Comparison of ENCODE assay signal across 8 cellular contexts in the genomic region with DNA sequence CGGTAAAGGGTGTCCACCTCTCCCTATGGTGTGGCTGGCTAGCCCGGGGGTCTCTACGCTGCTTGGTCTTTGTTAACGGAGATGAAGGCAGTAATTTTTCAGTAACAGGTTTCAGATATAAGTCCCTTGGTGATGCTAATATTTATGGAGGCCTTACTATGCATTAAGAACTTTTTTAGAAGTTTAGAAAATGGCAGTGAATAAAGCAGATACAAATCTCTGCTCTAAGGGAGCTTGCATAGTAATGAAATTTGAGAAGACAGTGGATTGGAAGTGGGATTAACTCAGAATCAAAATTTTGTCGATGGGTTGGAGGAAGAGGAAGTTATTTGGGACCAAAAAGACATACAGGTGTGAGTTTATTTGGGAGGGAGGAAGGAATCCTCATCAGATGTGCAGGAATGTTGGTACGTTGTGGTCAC. TPM values are rescaled to one million over a fixed set of nuclear protein-coding genes. Genes with fewer than 3 reads are reported as not detected.
DNase-seq lines count a peak whose midpoint lies in the region; ATAC-seq, FAIRE-seq and TF ChIP-seq lines count a peak whose summit lies in the region.

No MANE protein-coding gene starts in this region.

- WGBS in HepG2 (ENCODE audit: low lambda C conversion rate), result 0% methylated on average over 6 of the region's 6 CpGs
- WGBS in transverse colon (ENCODE audit: low coverage in 1 of 2), 2 donors, result 0 to 1% methylated on average over 2 to 6 of the region's 6 CpGs

- no peaks in the 10 kb centered on the region; a peak in 1 of 5 replicates for H3K27me3 ChIP-seq in HepG2 (ENCODE audit: control insufficient read depth in 1 of 2, insufficient read depth in 2 of 2, low read length in 2 of 2)
- no peaks in the 10 kb centered on the region for H3K27me3 ChIP-seq in transverse colon

- TF ChIP-seq RAD21 in HepG2 (CRISPR knock-in tag; IDR thresholded peaks at IDR 0.05), result no peak

- H2AFZ ChIP-seq in HepG2 (ENCODE audit: low read length), result peak overlapping the region; percentile 61

- TF ChIP-seq CTCF in HepG2 (CRISPR knock-in tag; IDR thresholded peaks at IDR 0.05) (no peak), transverse colon (IDR thresholded peaks at IDR 0.05) (no peak)

- H3K4me3 ChIP-seq in HepG2 (replicated peaks in 1 of 3; ENCODE audit: insufficient read depth in 1 of 3, low read depth in 2 of 3, low read length in 3 of 3) (peak overlapping the region; percentile 84 to 93 (median 85)), transverse colon (peak overlapping the region; percentile 53 to 96 (median 84))

- peaks cover 14 to 33% of the 10 kb centered on the region in 2 donors for H3K36me3 Mint-ChIP-seq in activated T-cell treated with anti-CD3 and anti-CD28 coated beads, Interleukin-2, amount 50 U/mL, for 72 hours (ENCODE audit: insufficient read depth in 2 of 2)
- peaks cover 35% of the 10 kb centered on the region for H3K36me3 Mint-ChIP-seq in activated naive CD8-positive, alpha-beta T cell treated with anti-CD3 and anti-CD28 coated beads for 36 hours

- H3K9ac ChIP-seq in HepG2 (ENCODE audit: insufficient read depth, low read depth, low read length), result peak overlapping the region; percentile 82

- no peaks in the 10 kb centered on the region for H3K27me3 Mint-ChIP-seq in activated T-cell treated with anti-CD3 and anti-CD28 coated beads, Interleukin-2, amount 50 U/mL, for 72 hours (ENCODE audit: low read depth)
- H3K27me3 Mint-ChIP-seq in activated naive CD8-positive, alpha-beta T cell treated with anti-CD3 and anti-CD28 coated beads for 36 hours, result no peaks in the 10 kb centered on the region

- TF ChIP-seq EP300 in HepG2 (IDR thresholded peaks at IDR 0.05; ENCODE audit: low read depth in 2 of 2, low read length in 2 of 2) (no peak), HepG2 (CRISPR knock-in tag; IDR thresholded peaks at IDR 0.05; ENCODE audit: borderline replicate concordance) (no peak), transverse colon (IDR thresholded peaks at IDR 0.05; ENCODE audit: low read depth) (no peak)

- H3K9me3 Mint-ChIP-seq in activated T-cell treated with anti-CD3 and anti-CD28 coated beads, Interleukin-2, amount 50 U/mL, for 72 hours, result no peaks in the 10 kb centered on the region
- no peaks in the 10 kb centered on the region for H3K9me3 Mint-ChIP-seq in activated naive CD8-positive, alpha-beta T cell treated with anti-CD3 and anti-CD28 coated beads for 36 hours

- no peak for ATAC-seq in activated T-cell treated with anti-CD3 and anti-CD28 coated beads, Interleukin-2, amount 50 U/mL, for 72 hours (replicated peaks in 1 of 2)
- ATAC-seq in HepG2 (peak; percentile 82), GM18502 (IDR thresholded peaks at IDR 0.05; ENCODE audit: poor library complexity, unreplicated experiment) (no peak)

- CTCF ChIA-PET in HepG2 (lab: Yijun Ruan, JAX; ENCODE audit: low intra/inter-chr PET ratio, low total read pairs), result interaction anchor here (2.5 kb wide), 1 partner anchor 84 kb away, joined by 16 read pairs; no protein-coding TSS in a partner anchor

- H4K20me1 ChIP-seq in HepG2 (ENCODE audit: insufficient read depth, low read length), result no peaks in the 10 kb centered on the region

- FAIRE-seq in HepG2 (lab: Jason Lieb, UNC), result no peak

- DNase-seq in activated T-cell treated with anti-CD3 and anti-CD28 coated beads, Interleukin-2, amount 50 U/mL, for 72 hours, result no peak
- no peak for DNase-seq in activated T-cell treated with anti-CD3 and anti-CD28 coated beads, Interleukin-2, amount 50 U/mL, for 48 hours
- no peak for DNase-seq in activated naive CD8-positive, alpha-beta T cell treated with anti-CD3 and anti-CD28 coated beads for 36 hours
- DNase-seq in HepG2 (ENCODE audit: low spot score) (no peak), transverse colon (no peak), GM19238 (ENCODE audit: insufficient read length, low spot score) (no peak), EL (no peak)

- peaks cover 10 to 31% of the 10 kb centered on the region in 2 experiments for H3K36me3 ChIP-seq in HepG2 (replicated peaks in 1 of 2; ENCODE audit: control insufficient read depth in 1 of 2, insufficient read depth in 2 of 2, low read length in 2 of 2)
- H3K36me3 ChIP-seq in transverse colon, result peaks cover 0 to 36% (median 11%) of the 10 kb centered on the region in 4 donors

- intact Hi-C loops in HepG2 (cut with micrococcal nuclease; ENCODE audit: unreplicated experiment), result loop anchor here (1.0 to 2.0 kb wide), 3 partner anchors 42 to 187 kb away; partner anchors contain the start of gene AGK
- intact Hi-C loops in transverse colon (cut with DNase I; ENCODE audit: low total_unique reads), result no loop called here

- H3K27ac Mint-ChIP-seq in activated T-cell treated with anti-CD3 and anti-CD28 coated beads, Interleukin-2, amount 50 U/mL, for 72 hours, result peak overlapping the region; percentile 99
- peak overlapping the region; percentile 98 for H3K27ac Mint-ChIP-seq in activated naive CD8-positive, alpha-beta T cell treated with anti-CD3 and anti-CD28 coated beads for 36 hours

- H3K9me3 ChIP-seq in HepG2 (ENCODE audit: low read length), result no peaks in the 10 kb centered on the region
- H3K9me3 ChIP-seq in transverse colon, result no peaks in the 10 kb centered on the region

- H3K27ac ChIP-seq in HepG2 (ENCODE audit: extremely low read length, insufficient read depth, low read length) (peak overlapping the region; percentile 81), transverse colon (peak overlapping the region; percentile 90 to 91 (median 90))

- H3K4me1 Mint-ChIP-seq in activated T-cell treated with anti-CD3 and anti-CD28 coated beads, Interleukin-2, amount 50 U/mL, for 72 hours (ENCODE audit: low read depth), result peaks cover 43% of the 10 kb centered on the region
- H3K4me1 Mint-ChIP-seq in activated naive CD8-positive, alpha-beta T cell treated with anti-CD3 and anti-CD28 coated beads for 36 hours, result peaks cover 29% of the 10 kb centered on the region

- in situ Hi-C loops in HepG2 (cut with HindIII; ENCODE audit: extremely low pct_ligation_motif_present, low pct_unique_long_range_greater_than_20kb), result loop anchor here (10.0 kb wide), 1 partner anchor 84 kb away; no protein-coding TSS in a partner anchor
- in situ Hi-C loops in transverse colon (cut with MboI; ENCODE audit: low pct_ligation_motif_present in 1 of 4, low pct_unique_long_range_greater_than_20kb in 1 of 4, low sequenced_read_pairs in 3 of 4), result no loop called here

- H3K4me3 Mint-ChIP-seq in activated T-cell treated with anti-CD3 and anti-CD28 coated beads, Interleukin-2, amount 50 U/mL, for 72 hours, result peak overlapping the region; percentile 94 to 98
- H3K4me3 Mint-ChIP-seq in activated naive CD8-positive, alpha-beta T cell treated with anti-CD3 and anti-CD28 coated beads for 36 hours, result peak overlapping the region; percentile 98

- peaks cover 32% of the 10 kb centered on the region for H3K79me2 ChIP-seq in HepG2 (ENCODE audit: insufficient read depth, low read length)

- POLR2A ChIA-PET in HepG2 (lab: Yijun Ruan, JAX), result interaction anchor here (0.8 to 2.1 kb wide), 6 partner anchors 23 to 724 kb away, joined by 3 to 18 read pairs (median 6); partner anchors contain the start of genes AGK, DENND11 and MRPS33

- H3K4me2 ChIP-seq in HepG2 (ENCODE audit: low read depth, low read length), result peak overlapping the region; percentile 85

- TF ChIP-seq POLR2A in HepG2 (IDR thresholded peaks at IDR 0.05; ENCODE audit: insufficient read depth in 1 of 2, low read depth in 2 of 2, low read length in 2 of 2), result no peak
- TF ChIP-seq POLR2A in transverse colon (IDR thresholded peaks at IDR 0.05), result no peak

- BruUV-seq in HepG2 (replicated peaks; lab: Mats Ljungman, UMichigan), result TSS peak; percentile 80

- peaks cover 29% of the 10 kb centered on the region for H3K4me1 ChIP-seq in HepG2 (ENCODE audit: insufficient read depth, low read length)
- peaks cover 11 to 28% (median 18%) of the 10 kb centered on the region in 4 donors for H3K4me1 ChIP-seq in transverse colon

RNA-seq across cellular contexts. Expression of gene SSBP1, which starts 0.4 kb away (rescaled TPM):
- 100 to 1,000 TPM; 126 to 131 TPM for total RNA-seq in activated T-cell treated with anti-CD3 and anti-CD28 coated beads, Interleukin-2, amount 50 U/mL, for 72 hours
- 100 to 1,000 TPM; 309 to 318 TPM for total RNA-seq in activated naive CD8-positive, alpha-beta T cell treated with anti-CD3 and anti-CD28 coated beads for 36 hours
- total RNA-seq in HepG2 (2016; rRNA removed; fragmentation: Illumina TruSeq; extraction: Trizol) (254 and 363 TPM in 2 replicates), transverse colon (10 to 100 TPM; 12.9 to 83.8 (median 50.7) TPM)
- 86.1 and 88.6 TPM in 2 replicates for total RNA-seq in HepG2 (2016; cell fraction: cytosol; rRNA removed; fragmentation: Illumina TruSeq; extraction: Trizol; ENCODE audit: low read depth)
- 267 and 364 TPM in 2 replicates for total RNA-seq in HepG2 (2016; cell fraction: insoluble cytoplasmic fraction; rRNA removed; fragmentation: Illumina TruSeq; extraction: Trizol)
- 74.3 and 78.8 TPM in 2 replicates for total RNA-seq in HepG2 (2016; cell fraction: membrane; rRNA removed; fragmentation: Illumina TruSeq; extraction: Trizol)
- total RNA-seq in HepG2 (2016; cell fraction: nucleus; rRNA removed; fragmentation: Illumina TruSeq; extraction: Trizol), result 124 TPM in 2 replicates
- polyA plus RNA-seq in HepG2 (2011; rRNA removed), result 52.9 and 64.4 TPM in 2 replicates
- 35.9 and 51.3 TPM in 2 replicates for polyA plus RNA-seq in HepG2 (2011; cell fraction: cytosol; rRNA removed)
- 24.0 and 27.9 TPM in 2 replicates for polyA plus RNA-seq in HepG2 (2011; cell fraction: nucleus; rRNA removed)
- 106 and 158 TPM in 2 replicates for polyA plus RNA-seq in HepG2 (2012)
- polyA plus RNA-seq in HepG2 (2016; cell fraction: cytosol; fragmentation: Illumina TruSeq; extraction: Trizol; ENCODE audit: low read depth), result 90.2 and 95.1 TPM in 2 replicates
- 372 and 403 TPM in 2 replicates for polyA plus RNA-seq in HepG2 (2016; cell fraction: insoluble cytoplasmic fraction; fragmentation: Illumina TruSeq; extraction: Trizol; ENCODE audit: low read depth)
- 62.4 and 68.6 TPM in 2 replicates for polyA plus RNA-seq in HepG2 (2016; cell fraction: membrane; fragmentation: Illumina TruSeq; extraction: Trizol; ENCODE audit: low read depth)
- polyA plus RNA-seq in HepG2 (2016; cell fraction: nucleus; fragmentation: Illumina TruSeq; extraction: Trizol; ENCODE audit: insufficient read depth, low read depth), result 142 and 144 TPM in 2 replicates
- 22.8 and 40.3 TPM in 2 replicates for polyA minus RNA-seq in HepG2 (2011; rRNA and poly(A)+ RNA removed; ENCODE audit: low replicate concordance)
- 20.9 and 24.2 TPM in 2 replicates for polyA minus RNA-seq in HepG2 (2011; cell fraction: cytosol; rRNA and poly(A)+ RNA removed)
- polyA minus RNA-seq in HepG2 (2011; cell fraction: nucleus; rRNA and poly(A)+ RNA removed), result 119 and 126 TPM in 2 replicates

RNA-seq across cellular contexts. Expression of gene TAS2R3, which starts 25.3 kb away (rescaled TPM):
- total RNA-seq in activated T-cell treated with anti-CD3 and anti-CD28 coated beads, Interleukin-2, amount 50 U/mL, for 72 hours, result 1 to 10 TPM; 1.8 TPM
- under 1 TPM; 0.32 to 0.60 TPM for total RNA-seq in activated naive CD8-positive, alpha-beta T cell treated with anti-CD3 and anti-CD28 coated beads for 36 hours
- 0.55 and 1.1 TPM in 2 replicates for total RNA-seq in HepG2 (2016; rRNA removed; fragmentation: Illumina TruSeq; extraction: Trizol)
- total RNA-seq in HepG2 (2016; cell fraction: cytosol; rRNA removed; fragmentation: Illumina TruSeq; extraction: Trizol; ENCODE audit: low read depth), result not detected in 2 replicates
- 1.2 TPM in 1 of 2 replicates, not detected in the other for total RNA-seq in HepG2 (2016; cell fraction: insoluble cytoplasmic fraction; rRNA removed; fragmentation: Illumina TruSeq; extraction: Trizol)
- not detected in 2 replicates for total RNA-seq in HepG2 (2016; cell fraction: membrane; rRNA removed; fragmentation: Illumina TruSeq; extraction: Trizol)
- 6.7 TPM in 2 replicates for total RNA-seq in HepG2 (2016; cell fraction: nucleus; rRNA removed; fragmentation: Illumina TruSeq; extraction: Trizol)
- polyA plus RNA-seq in HepG2 (2011; rRNA removed), result 0.72 and 0.74 TPM in 2 replicates
- not detected in 2 replicates for polyA plus RNA-seq in HepG2 (2011; cell fraction: cytosol; rRNA removed)
- polyA plus RNA-seq in HepG2 (2011; cell fraction: nucleus; rRNA removed), result 3.0 and 3.9 TPM in 2 replicates
- polyA plus RNA-seq in HepG2 (2012), result 0.24 TPM in 1 of 2 replicates, not detected in the other
- not detected in 2 replicates for polyA plus RNA-seq in HepG2 (2016; cell fraction: cytosol; fragmentation: Illumina TruSeq; extraction: Trizol; ENCODE audit: low read depth)
- not detected in 2 replicates for polyA plus RNA-seq in HepG2 (2016; cell fraction: insoluble cytoplasmic fraction; fragmentation: Illumina TruSeq; extraction: Trizol; ENCODE audit: low read depth)
- not detected in 2 replicates for polyA plus RNA-seq in HepG2 (2016; cell fraction: membrane; fragmentation: Illumina TruSeq; extraction: Trizol; ENCODE audit: low read depth)
- 1.0 TPM in 1 of 2 replicates, not detected in the other for polyA plus RNA-seq in HepG2 (2016; cell fraction: nucleus; fragmentation: Illumina TruSeq; extraction: Trizol; ENCODE audit: insufficient read depth, low read depth)
- polyA minus RNA-seq in HepG2 (2011; rRNA and poly(A)+ RNA removed; ENCODE audit: low replicate concordance), result 4.3 and 5.1 TPM in 2 replicates
- polyA minus RNA-seq in HepG2 (2011; cell fraction: cytosol; rRNA and poly(A)+ RNA removed), result not detected in 2 replicates
- polyA minus RNA-seq in HepG2 (2011; cell fraction: nucleus; rRNA and poly(A)+ RNA removed), result 41.8 and 44.5 TPM in 2 replicates
- total RNA-seq in transverse colon, result 1 to 10 TPM in 3 of 4 donors, not detected in 1; 2.3 to 7.5 (median 2.6) TPM

RNA-seq across cellular contexts. Expression of gene WEE2, which starts 30.4 kb away (rescaled TPM):
- total RNA-seq in activated T-cell treated with anti-CD3 and anti-CD28 coated beads, Interleukin-2, amount 50 U/mL, for 72 hours, result not detected
- not detected for total RNA-seq in activated naive CD8-positive, alpha-beta T cell treated with anti-CD3 and anti-CD28 coated beads for 36 hours
- total RNA-seq in HepG2 (2016; rRNA removed; fragmentation: Illumina TruSeq; extraction: Trizol), result not detected in 2 replicates
- not detected in 2 replicates for total RNA-seq in HepG2 (2016; cell fraction: cytosol; rRNA removed; fragmentation: Illumina TruSeq; extraction: Trizol; ENCODE audit: low read depth)
- not detected in 2 replicates for total RNA-seq in HepG2 (2016; cell fraction: insoluble cytoplasmic fraction; rRNA removed; fragmentation: Illumina TruSeq; extraction: Trizol)
- not detected in 2 replicates for total RNA-seq in HepG2 (2016; cell fraction: membrane; rRNA removed; fragmentation: Illumina TruSeq; extraction: Trizol)
- not detected in 2 replicates for total RNA-seq in HepG2 (2016; cell fraction: nucleus; rRNA removed; fragmentation: Illumina TruSeq; extraction: Trizol)
- polyA plus RNA-seq in HepG2 (2011; rRNA removed), result not detected in 2 replicates
- not detected in 2 replicates for polyA plus RNA-seq in HepG2 (2011; cell fraction: cytosol; rRNA removed)
- polyA plus RNA-seq in HepG2 (2011; cell fraction: nucleus; rRNA removed), result 0.09 TPM in 1 of 2 replicates, not detected in the other
- polyA plus RNA-seq in HepG2 (2012), result 0.04 TPM in 1 of 2 replicates, not detected in the other
- polyA plus RNA-seq in HepG2 (2016; cell fraction: cytosol; fragmentation: Illumina TruSeq; extraction: Trizol; ENCODE audit: low read depth), result not detected in 2 replicates
- not detected in 2 replicates for polyA plus RNA-seq in HepG2 (2016; cell fraction: insoluble cytoplasmic fraction; fragmentation: Illumina TruSeq; extraction: Trizol; ENCODE audit: low read depth)
- polyA plus RNA-seq in HepG2 (2016; cell fraction: membrane; fragmentation: Illumina TruSeq; extraction: Trizol; ENCODE audit: low read depth), result not detected in 2 replicates
- polyA plus RNA-seq in HepG2 (2016; cell fraction: nucleus; fragmentation: Illumina TruSeq; extraction: Trizol; ENCODE audit: insufficient read depth, low read depth), result not detected in 2 replicates
- not detected in 2 replicates for polyA minus RNA-seq in HepG2 (2011; rRNA and poly(A)+ RNA removed; ENCODE audit: low replicate concordance)
- not detected in 2 replicates for polyA minus RNA-seq in HepG2 (2011; cell fraction: cytosol; rRNA and poly(A)+ RNA removed)
- polyA minus RNA-seq in HepG2 (2011; cell fraction: nucleus; rRNA and poly(A)+ RNA removed), result 0.26 TPM in 1 of 2 replicates, not detected in the other
- total RNA-seq in transverse colon, result not detected

RNA-seq across cellular contexts. Expression of gene DENND11, which starts 36.6 kb away (rescaled TPM):
- total RNA-seq in activated T-cell treated with anti-CD3 and anti-CD28 coated beads, Interleukin-2, amount 50 U/mL, for 72 hours, result 10 to 100 TPM; 43.2 to 48.7 TPM
- 10 to 100 TPM; 29.9 to 32.9 TPM for total RNA-seq in activated naive CD8-positive, alpha-beta T cell treated with anti-CD3 and anti-CD28 coated beads for 36 hours
- total RNA-seq in HepG2 (2016; rRNA removed; fragmentation: Illumina TruSeq; extraction: Trizol) (10.5 and 12.5 TPM in 2 replicates), transverse colon (10 to 100 TPM; 13.1 to 43.8 (median 30.7) TPM)
- 0.91 and 1.1 TPM in 2 replicates for total RNA-seq in HepG2 (2016; cell fraction: cytosol; rRNA removed; fragmentation: Illumina TruSeq; extraction: Trizol; ENCODE audit: low read depth)
- total RNA-seq in HepG2 (2016; cell fraction: insoluble cytoplasmic fraction; rRNA removed; fragmentation: Illumina TruSeq; extraction: Trizol), result 11.0 and 11.5 TPM in 2 replicates
- 3.4 and 4.2 TPM in 2 replicates for total RNA-seq in HepG2 (2016; cell fraction: membrane; rRNA removed; fragmentation: Illumina TruSeq; extraction: Trizol)
- 14.7 and 16.1 TPM in 2 replicates for total RNA-seq in HepG2 (2016; cell fraction: nucleus; rRNA removed; fragmentation: Illumina TruSeq; extraction: Trizol)
- 7.1 and 8.6 TPM in 2 replicates for polyA plus RNA-seq in HepG2 (2011; rRNA removed)
- 3.2 and 3.4 TPM in 2 replicates for polyA plus RNA-seq in HepG2 (2011; cell fraction: cytosol; rRNA removed)
- 21.3 and 27.5 TPM in 2 replicates for polyA plus RNA-seq in HepG2 (2011; cell fraction: nucleus; rRNA removed)
- 7.6 and 8.6 TPM in 2 replicates for polyA plus RNA-seq in HepG2 (2012)
- polyA plus RNA-seq in HepG2 (2016; cell fraction: cytosol; fragmentation: Illumina TruSeq; extraction: Trizol; ENCODE audit: low read depth), result 0.69 and 0.88 TPM in 2 replicates
- polyA plus RNA-seq in HepG2 (2016; cell fraction: insoluble cytoplasmic fraction; fragmentation: Illumina TruSeq; extraction: Trizol; ENCODE audit: low read depth), result 7.0 and 7.3 TPM in 2 replicates
- 1.3 and 1.4 TPM in 2 replicates for polyA plus RNA-seq in HepG2 (2016; cell fraction: membrane; fragmentation: Illumina TruSeq; extraction: Trizol; ENCODE audit: low read depth)
- 15.7 and 16.4 TPM in 2 replicates for polyA plus RNA-seq in HepG2 (2016; cell fraction: nucleus; fragmentation: Illumina TruSeq; extraction: Trizol; ENCODE audit: insufficient read depth, low read depth)
- polyA minus RNA-seq in HepG2 (2011; rRNA and poly(A)+ RNA removed; ENCODE audit: low replicate concordance), result 11.8 and 13.6 TPM in 2 replicates
- polyA minus RNA-seq in HepG2 (2011; cell fraction: cytosol; rRNA and poly(A)+ RNA removed), result 3.6 and 5.0 TPM in 2 replicates
- 22.7 and 28.0 TPM in 2 replicates for polyA minus RNA-seq in HepG2 (2011; cell fraction: nucleus; rRNA and poly(A)+ RNA removed)

RNA-seq across cellular contexts. Expression of gene TAS2R4, which starts 37.9 kb away (rescaled TPM):
- 1 to 10 TPM; 1.1 to 1.4 TPM for total RNA-seq in activated T-cell treated with anti-CD3 and anti-CD28 coated beads, Interleukin-2, amount 50 U/mL, for 72 hours
- total RNA-seq in activated naive CD8-positive, alpha-beta T cell treated with anti-CD3 and anti-CD28 coated beads for 36 hours, result under 1 TPM; 0.27 to 0.28 TPM
- total RNA-seq in HepG2 (2016; rRNA removed; fragmentation: Illumina TruSeq; extraction: Trizol) (0.28 and 0.80 TPM in 2 replicates), transverse colon (1 to 10 TPM; 1.2 to 3.5 (median 2.5) TPM)
- total RNA-seq in HepG2 (2016; cell fraction: cytosol; rRNA removed; fragmentation: Illumina TruSeq; extraction: Trizol; ENCODE audit: low read depth), result not detected in 2 replicates
- 0.48 and 0.76 TPM in 2 replicates for total RNA-seq in HepG2 (2016; cell fraction: insoluble cytoplasmic fraction; rRNA removed; fragmentation: Illumina TruSeq; extraction: Trizol)
- total RNA-seq in HepG2 (2016; cell fraction: membrane; rRNA removed; fragmentation: Illumina TruSeq; extraction: Trizol), result not detected in 2 replicates
- total RNA-seq in HepG2 (2016; cell fraction: nucleus; rRNA removed; fragmentation: Illumina TruSeq; extraction: Trizol), result 4.3 and 4.6 TPM in 2 replicates
- 0.69 and 0.71 TPM in 2 replicates for polyA plus RNA-seq in HepG2 (2011; rRNA removed)
- 0.07 TPM in 1 of 2 replicates, not detected in the other for polyA plus RNA-seq in HepG2 (2011; cell fraction: cytosol; rRNA removed)
- polyA plus RNA-seq in HepG2 (2011; cell fraction: nucleus; rRNA removed), result 1.6 and 3.3 TPM in 2 replicates
- 0.50 and 0.55 TPM in 2 replicates for polyA plus RNA-seq in HepG2 (2012)
- polyA plus RNA-seq in HepG2 (2016; cell fraction: cytosol; fragmentation: Illumina TruSeq; extraction: Trizol; ENCODE audit: low read depth), result not detected in 2 replicates
- polyA plus RNA-seq in HepG2 (2016; cell fraction: insoluble cytoplasmic fraction; fragmentation: Illumina TruSeq; extraction: Trizol; ENCODE audit: low read depth), result 0.09 TPM in 1 of 2 replicates, not detected in the other
- polyA plus RNA-seq in HepG2 (2016; cell fraction: membrane; fragmentation: Illumina TruSeq; extraction: Trizol; ENCODE audit: low read depth), result not detected in 2 replicates
- polyA plus RNA-seq in HepG2 (2016; cell fraction: nucleus; fragmentation: Illumina TruSeq; extraction: Trizol; ENCODE audit: insufficient read depth, low read depth), result 2.1 and 2.4 TPM in 2 replicates
- polyA minus RNA-seq in HepG2 (2011; rRNA and poly(A)+ RNA removed; ENCODE audit: low replicate concordance), result 2.1 and 5.7 TPM in 2 replicates
- polyA minus RNA-seq in HepG2 (2011; cell fraction: cytosol; rRNA and poly(A)+ RNA removed), result 0.44 and 0.49 TPM in 2 replicates
- 21.9 and 30.5 TPM in 2 replicates for polyA minus RNA-seq in HepG2 (2011; cell fraction: nucleus; rRNA and poly(A)+ RNA removed)
